Comparison of ENCODE assay signal across 1 cellular context in the genomic region with DNA sequence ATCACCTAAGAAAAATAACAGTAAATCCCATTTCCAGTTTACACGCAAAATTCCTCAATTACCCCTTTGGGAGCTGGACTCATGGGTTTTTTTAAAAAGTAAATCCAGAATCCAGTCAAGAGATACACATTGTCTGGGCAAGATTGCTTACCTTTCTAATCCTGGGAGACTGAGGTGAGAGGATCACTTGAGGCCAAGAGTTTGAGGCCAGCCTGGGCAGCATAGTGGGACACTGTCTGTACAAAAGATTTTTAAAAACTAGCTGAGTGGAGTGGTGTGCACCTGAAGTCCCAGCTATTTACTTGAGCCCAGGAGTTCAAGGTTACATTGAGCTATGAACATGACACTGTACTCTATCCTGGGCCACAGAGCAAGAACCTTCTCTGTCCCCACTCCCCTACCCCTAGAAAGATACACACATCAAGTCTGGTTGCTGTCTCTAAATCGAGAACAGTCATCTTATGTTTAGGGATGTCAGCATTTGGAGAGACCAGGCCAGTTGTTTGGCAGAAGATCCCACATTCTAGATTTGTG.
TF ChIP-seq lines count a peak whose summit lies in the region.

No MANE protein-coding gene starts in this region.

TF ChIP-seq in HepG2, 621 proteins besides CTCF, POLR2A, EP300 and RAD21 (continued from another document):
- TF ChIP-seq, protein P1, sequence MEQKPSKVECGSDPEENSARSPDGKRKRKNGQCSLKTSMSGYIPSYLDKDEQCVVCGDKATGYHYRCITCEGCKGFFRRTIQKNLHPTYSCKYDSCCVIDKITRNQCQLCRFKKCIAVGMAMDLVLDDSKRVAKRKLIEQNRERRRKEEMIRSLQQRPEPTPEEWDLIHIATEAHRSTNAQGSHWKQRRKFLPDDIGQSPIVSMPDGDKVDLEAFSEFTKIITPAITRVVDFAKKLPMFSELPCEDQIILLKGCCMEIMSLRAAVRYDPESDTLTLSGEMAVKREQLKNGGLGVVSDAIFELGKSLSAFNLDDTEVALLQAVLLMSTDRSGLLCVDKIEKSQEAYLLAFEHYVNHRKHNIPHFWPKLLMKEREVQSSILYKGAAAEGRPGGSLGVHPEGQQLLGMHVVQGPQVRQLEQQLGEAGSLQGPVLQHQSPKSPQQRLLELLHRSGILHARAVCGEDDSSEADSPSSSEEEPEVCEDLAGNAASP (CRISPR knock-in tag; IDR thresholded peaks at IDR 0.05; ENCODE audit: borderline replicate concordance), result peak; percentile 33; the same call in 1 of the 2 replicates
- TF ChIP-seq HMG20A (CRISPR knock-in tag; IDR thresholded peaks at IDR 0.05; ENCODE audit: borderline replicate concordance) (peak; percentile 41; the same call in 1 of the 2 replicates), RARA (CRISPR knock-in tag; IDR thresholded peaks at IDR 0.05) (peak; percentile 71), ZNF768 (CRISPR knock-in tag; IDR thresholded peaks at IDR 0.05) (no peak), NFE2 (CRISPR knock-in tag; IDR thresholded peaks at IDR 0.05) (no peak), SIX4 (CRISPR knock-in tag; IDR thresholded peaks at IDR 0.05) (0 out of 2 replicates have a peak, but pooled peaks have one; percentile 54), ZFX (CRISPR knock-in tag; IDR thresholded peaks at IDR 0.05; ENCODE audit: low read depth) (0 out of 2 replicates have a peak, but pooled peaks have one; percentile 15), TCF12 (IDR thresholded peaks at IDR 0.05) (no peak), TCF12 (CRISPR knock-in tag; IDR thresholded peaks at IDR 0.05) (no peak), GATAD2A (CRISPR knock-in tag; IDR thresholded peaks at IDR 0.05) (peak; percentile 55), SAP130 (CRISPR knock-in tag; IDR thresholded peaks at IDR 0.05; ENCODE audit: low read depth) (peak; percentile 41; the same call in 1 of the 2 replicates), SOX13 (IDR thresholded peaks at IDR 0.05) (no peak), SOX13 (CRISPR knock-in tag; conservative IDR thresholded peaks at IDR 0.05 in 1 of 2, IDR thresholded peaks at IDR 0.05 in 1 of 2) (peak in 1 of 2 experiments; percentile 32; a peak in 1 of 4 replicates), NR2F6 (IDR thresholded peaks at IDR 0.05) (peak; percentile 42), NR2F6 (CRISPR knock-in tag; IDR thresholded peaks at IDR 0.05) (no peak), ZNF556 (CRISPR knock-in tag; IDR thresholded peaks at IDR 0.05; ENCODE audit: borderline replicate concordance) (peak; percentile 21; the same call in 1 of the 2 replicates), RXRB (CRISPR knock-in tag; IDR thresholded peaks at IDR 0.05; ENCODE audit: borderline replicate concordance) (peak; percentile 49; the same call in 1 of the 2 replicates), SALL1 (CRISPR knock-in tag; IDR thresholded peaks at IDR 0.05) (0 out of 2 replicates have a peak, but pooled peaks have one; percentile 10), CHD2 (IDR thresholded peaks at IDR 0.05; ENCODE audit: low read depth, low read length) (no peak), MIER2 (CRISPR knock-in tag; IDR thresholded peaks at IDR 0.05) (no peak), CHCHD3 (CRISPR knock-in tag; IDR thresholded peaks at IDR 0.05) (no peak), ZFP90 (CRISPR knock-in tag; IDR thresholded peaks at IDR 0.05; ENCODE audit: borderline replicate concordance) (0 out of 2 replicates have a peak, but pooled peaks have one; percentile 32), ZNF121 (CRISPR knock-in tag; IDR thresholded peaks at IDR 0.05) (peak; percentile 96), HNF4A (CRISPR knock-in tag; IDR thresholded peaks at IDR 0.05) (peak; percentile 59)
- TF ChIP-seq, protein P2, sequence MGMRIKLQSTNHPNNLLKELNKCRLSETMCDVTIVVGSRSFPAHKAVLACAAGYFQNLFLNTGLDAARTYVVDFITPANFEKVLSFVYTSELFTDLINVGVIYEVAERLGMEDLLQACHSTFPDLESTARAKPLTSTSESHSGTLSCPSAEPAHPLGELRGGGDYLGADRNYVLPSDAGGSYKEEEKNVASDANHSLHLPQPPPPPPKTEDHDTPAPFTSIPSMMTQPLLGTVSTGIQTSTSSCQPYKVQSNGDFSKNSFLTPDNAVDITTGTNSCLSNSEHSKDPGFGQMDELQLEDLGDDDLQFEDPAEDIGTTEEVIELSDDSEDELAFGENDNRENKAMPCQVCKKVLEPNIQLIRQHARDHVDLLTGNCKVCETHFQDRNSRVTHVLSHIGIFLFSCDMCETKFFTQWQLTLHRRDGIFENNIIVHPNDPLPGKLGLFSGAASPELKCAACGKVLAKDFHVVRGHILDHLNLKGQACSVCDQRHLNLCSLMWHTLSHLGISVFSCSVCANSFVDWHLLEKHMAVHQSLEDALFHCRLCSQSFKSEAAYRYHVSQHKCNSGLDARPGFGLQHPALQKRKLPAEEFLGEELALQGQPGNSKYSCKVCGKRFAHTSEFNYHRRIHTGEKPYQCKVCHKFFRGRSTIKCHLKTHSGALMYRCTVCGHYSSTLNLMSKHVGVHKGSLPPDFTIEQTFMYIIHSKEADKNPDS (CRISPR knock-in tag; IDR thresholded peaks at IDR 0.05), result no peak
- TF ChIP-seq, protein P3, sequence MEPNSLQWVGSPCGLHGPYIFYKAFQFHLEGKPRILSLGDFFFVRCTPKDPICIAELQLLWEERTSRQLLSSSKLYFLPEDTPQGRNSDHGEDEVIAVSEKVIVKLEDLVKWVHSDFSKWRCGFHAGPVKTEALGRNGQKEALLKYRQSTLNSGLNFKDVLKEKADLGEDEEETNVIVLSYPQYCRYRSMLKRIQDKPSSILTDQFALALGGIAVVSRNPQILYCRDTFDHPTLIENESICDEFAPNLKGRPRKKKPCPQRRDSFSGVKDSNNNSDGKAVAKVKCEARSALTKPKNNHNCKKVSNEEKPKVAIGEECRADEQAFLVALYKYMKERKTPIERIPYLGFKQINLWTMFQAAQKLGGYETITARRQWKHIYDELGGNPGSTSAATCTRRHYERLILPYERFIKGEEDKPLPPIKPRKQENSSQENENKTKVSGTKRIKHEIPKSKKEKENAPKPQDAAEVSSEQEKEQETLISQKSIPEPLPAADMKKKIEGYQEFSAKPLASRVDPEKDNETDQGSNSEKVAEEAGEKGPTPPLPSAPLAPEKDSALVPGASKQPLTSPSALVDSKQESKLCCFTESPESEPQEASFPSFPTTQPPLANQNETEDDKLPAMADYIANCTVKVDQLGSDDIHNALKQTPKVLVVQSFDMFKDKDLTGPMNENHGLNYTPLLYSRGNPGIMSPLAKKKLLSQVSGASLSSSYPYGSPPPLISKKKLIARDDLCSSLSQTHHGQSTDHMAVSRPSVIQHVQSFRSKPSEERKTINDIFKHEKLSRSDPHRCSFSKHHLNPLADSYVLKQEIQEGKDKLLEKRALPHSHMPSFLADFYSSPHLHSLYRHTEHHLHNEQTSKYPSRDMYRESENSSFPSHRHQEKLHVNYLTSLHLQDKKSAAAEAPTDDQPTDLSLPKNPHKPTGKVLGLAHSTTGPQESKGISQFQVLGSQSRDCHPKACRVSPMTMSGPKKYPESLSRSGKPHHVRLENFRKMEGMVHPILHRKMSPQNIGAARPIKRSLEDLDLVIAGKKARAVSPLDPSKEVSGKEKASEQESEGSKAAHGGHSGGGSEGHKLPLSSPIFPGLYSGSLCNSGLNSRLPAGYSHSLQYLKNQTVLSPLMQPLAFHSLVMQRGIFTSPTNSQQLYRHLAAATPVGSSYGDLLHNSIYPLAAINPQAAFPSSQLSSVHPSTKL (CRISPR knock-in tag; IDR thresholded peaks at IDR 0.05), result peak; percentile 45
- TF ChIP-seq, protein P4, sequence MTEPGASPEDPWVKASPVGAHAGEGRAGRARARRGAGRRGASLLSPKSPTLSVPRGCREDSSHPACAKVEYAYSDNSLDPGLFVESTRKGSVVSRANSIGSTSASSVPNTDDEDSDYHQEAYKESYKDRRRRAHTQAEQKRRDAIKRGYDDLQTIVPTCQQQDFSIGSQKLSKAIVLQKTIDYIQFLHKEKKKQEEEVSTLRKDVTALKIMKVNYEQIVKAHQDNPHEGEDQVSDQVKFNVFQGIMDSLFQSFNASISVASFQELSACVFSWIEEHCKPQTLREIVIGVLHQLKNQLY (CRISPR knock-in tag; IDR thresholded peaks at IDR 0.05), result 0 out of 2 replicates have a peak, but pooled peaks have one; percentile 15
- TF ChIP-seq, protein P5, sequence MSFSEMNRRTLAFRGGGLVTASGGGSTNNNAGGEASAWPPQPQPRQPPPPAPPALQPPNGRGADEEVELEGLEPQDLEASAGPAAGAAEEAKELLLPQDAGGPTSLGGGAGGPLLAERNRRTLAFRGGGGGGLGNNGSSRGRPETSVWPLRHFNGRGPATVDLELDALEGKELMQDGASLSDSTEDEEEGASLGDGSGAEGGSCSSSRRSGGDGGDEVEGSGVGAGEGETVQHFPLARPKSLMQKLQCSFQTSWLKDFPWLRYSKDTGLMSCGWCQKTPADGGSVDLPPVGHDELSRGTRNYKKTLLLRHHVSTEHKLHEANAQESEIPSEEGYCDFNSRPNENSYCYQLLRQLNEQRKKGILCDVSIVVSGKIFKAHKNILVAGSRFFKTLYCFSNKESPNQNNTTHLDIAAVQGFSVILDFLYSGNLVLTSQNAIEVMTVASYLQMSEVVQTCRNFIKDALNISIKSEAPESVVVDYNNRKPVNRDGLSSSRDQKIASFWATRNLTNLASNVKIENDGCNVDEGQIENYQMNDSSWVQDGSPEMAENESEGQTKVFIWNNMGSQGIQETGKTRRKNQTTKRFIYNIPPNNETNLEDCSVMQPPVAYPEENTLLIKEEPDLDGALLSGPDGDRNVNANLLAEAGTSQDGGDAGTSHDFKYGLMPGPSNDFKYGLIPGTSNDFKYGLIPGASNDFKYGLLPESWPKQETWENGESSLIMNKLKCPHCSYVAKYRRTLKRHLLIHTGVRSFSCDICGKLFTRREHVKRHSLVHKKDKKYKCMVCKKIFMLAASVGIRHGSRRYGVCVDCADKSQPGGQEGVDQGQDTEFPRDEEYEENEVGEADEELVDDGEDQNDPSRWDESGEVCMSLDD (CRISPR knock-in tag; IDR thresholded peaks at IDR 0.05; ENCODE audit: borderline replicate concordance), result no peak
- TF ChIP-seq, protein P6, sequence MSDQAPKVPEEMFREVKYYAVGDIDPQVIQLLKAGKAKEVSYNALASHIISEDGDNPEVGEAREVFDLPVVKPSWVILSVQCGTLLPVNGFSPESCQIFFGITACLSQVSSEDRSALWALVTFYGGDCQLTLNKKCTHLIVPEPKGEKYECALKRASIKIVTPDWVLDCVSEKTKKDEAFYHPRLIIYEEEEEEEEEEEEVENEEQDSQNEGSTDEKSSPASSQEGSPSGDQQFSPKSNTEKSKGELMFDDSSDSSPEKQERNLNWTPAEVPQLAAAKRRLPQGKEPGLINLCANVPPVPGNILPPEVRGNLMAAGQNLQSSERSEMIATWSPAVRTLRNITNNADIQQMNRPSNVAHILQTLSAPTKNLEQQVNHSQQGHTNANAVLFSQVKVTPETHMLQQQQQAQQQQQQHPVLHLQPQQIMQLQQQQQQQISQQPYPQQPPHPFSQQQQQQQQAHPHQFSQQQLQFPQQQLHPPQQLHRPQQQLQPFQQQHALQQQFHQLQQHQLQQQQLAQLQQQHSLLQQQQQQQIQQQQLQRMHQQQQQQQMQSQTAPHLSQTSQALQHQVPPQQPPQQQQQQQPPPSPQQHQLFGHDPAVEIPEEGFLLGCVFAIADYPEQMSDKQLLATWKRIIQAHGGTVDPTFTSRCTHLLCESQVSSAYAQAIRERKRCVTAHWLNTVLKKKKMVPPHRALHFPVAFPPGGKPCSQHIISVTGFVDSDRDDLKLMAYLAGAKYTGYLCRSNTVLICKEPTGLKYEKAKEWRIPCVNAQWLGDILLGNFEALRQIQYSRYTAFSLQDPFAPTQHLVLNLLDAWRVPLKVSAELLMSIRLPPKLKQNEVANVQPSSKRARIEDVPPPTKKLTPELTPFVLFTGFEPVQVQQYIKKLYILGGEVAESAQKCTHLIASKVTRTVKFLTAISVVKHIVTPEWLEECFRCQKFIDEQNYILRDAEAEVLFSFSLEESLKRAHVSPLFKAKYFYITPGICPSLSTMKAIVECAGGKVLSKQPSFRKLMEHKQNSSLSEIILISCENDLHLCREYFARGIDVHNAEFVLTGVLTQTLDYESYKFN (CRISPR knock-in tag; conservative IDR thresholded peaks at IDR 0.05), result peak; percentile 45
- TF ChIP-seq, protein P7, sequence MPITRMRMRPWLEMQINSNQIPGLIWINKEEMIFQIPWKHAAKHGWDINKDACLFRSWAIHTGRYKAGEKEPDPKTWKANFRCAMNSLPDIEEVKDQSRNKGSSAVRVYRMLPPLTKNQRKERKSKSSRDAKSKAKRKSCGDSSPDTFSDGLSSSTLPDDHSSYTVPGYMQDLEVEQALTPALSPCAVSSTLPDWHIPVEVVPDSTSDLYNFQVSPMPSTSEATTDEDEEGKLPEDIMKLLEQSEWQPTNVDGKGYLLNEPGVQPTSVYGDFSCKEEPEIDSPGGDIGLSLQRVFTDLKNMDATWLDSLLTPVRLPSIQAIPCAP (CRISPR knock-in tag; IDR thresholded peaks at IDR 0.05; ENCODE audit: low read depth), result no peak
- TF ChIP-seq, protein P8, sequence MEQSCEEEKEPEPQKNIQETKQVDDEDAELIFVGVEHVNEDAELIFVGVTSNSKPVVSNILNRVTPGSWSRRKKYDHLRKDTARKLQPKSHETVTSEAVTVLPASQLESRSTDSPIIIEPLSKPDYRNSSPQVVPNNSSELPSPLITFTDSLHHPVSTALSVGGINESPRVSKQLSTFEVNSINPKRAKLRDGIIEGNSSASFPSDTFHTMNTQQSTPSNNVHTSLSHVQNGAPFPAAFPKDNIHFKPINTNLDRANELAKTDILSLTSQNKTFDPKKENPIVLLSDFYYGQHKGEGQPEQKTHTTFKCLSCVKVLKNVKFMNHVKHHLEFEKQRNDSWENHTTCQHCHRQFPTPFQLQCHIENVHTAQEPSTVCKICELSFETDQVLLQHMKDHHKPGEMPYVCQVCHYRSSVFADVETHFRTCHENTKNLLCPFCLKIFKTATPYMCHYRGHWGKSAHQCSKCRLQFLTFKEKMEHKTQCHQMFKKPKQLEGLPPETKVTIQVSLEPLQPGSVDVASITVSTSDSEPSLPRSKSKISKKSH (CRISPR knock-in tag; IDR thresholded peaks at IDR 0.05; ENCODE audit: borderline replicate concordance), result no peak
- TF ChIP-seq, protein P9, sequence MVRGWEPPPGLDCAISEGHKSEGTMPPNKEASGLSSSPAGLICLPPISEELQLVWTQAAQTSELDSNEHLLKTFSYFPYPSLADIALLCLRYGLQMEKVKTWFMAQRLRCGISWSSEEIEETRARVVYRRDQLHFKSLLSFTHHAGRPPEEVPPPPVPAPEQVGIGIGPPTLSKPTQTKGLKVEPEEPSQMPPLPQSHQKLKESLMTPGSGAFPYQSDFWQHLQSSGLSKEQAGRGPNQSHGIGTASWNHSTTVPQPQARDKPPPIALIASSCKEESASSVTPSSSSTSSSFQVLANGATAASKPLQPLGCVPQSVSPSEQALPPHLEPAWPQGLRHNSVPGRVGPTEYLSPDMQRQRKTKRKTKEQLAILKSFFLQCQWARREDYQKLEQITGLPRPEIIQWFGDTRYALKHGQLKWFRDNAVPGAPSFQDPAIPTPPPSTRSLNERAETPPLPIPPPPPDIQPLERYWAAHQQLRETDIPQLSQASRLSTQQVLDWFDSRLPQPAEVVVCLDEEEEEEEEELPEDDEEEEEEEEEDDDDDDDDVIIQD (CRISPR knock-in tag; IDR thresholded peaks at IDR 0.05; ENCODE audit: low read depth), result 0 out of 2 replicates have a peak, but pooled peaks have one; percentile 17
